Comparison of ENCODE assay signal across 20 cellular contexts in genomic region chr1:78009276-78009675, GRCh38. TPM values are rescaled to one million over a fixed set of nuclear protein-coding genes. Genes with fewer than 3 reads are reported as not detected.
DNase-seq lines count a peak whose midpoint lies in the region; ATAC-seq, FAIRE-seq and TF ChIP-seq lines count a peak whose summit lies in the region.
"Had no signal": no experiment of that assay in that cellular context is flagged by ENCODE, and none has a peak within 500 bp of the region (broad histone marks: within the 10 kb centered on the region; RNA-seq: fewer than 3 reads in every experiment).

No MANE protein-coding gene starts in this region.

- H3K4me3 ChIP-seq in AG04449 (ENCODE audit: low read depth, low read length) (peak overlapping the region; percentile 32), MG63 (peak overlapping the region; percentile 76), gastrocnemius medialis (peak overlapping the region; percentile 14 to 81 (median 70))

- no peak overlapping the region for H3K4me3 Mint-ChIP-seq in activated CD4-positive, alpha-beta memory T cell treated with anti-CD3 and anti-CD28 coated beads, Interleukin-2, amount 10 ng/mL, durations not matched to agents 7 days and 5 days
- H3K4me3 Mint-ChIP-seq: central memory CD8-positive, alpha-beta T cell; endodermal cell; mesothelial cell of epicardium; stimulated activated naive B cell treated with anti-CD40 and anti-IgM and Interleukin-4, amounts not matched to agents 10 μg/mL and 1 μg/mL and 100 μg/mL, for 72 hours had no signal

- H3K36me3 ChIP-seq in MG63 (peaks cover 35% of the 10 kb centered on the region), gastrocnemius medialis (peaks cover 0 to 15% of the 10 kb centered on the region in 2 donors)
- H3K36me3 ChIP-seq: uterus had no signal

- peaks cover 2% of the 10 kb centered on the region for H3K27me3 Mint-ChIP-seq in activated CD4-positive, alpha-beta memory T cell treated with anti-CD3 and anti-CD28 coated beads, Interleukin-2, amount 10 ng/mL, durations not matched to agents 7 days and 5 days
- H3K27me3 Mint-ChIP-seq: central memory CD8-positive, alpha-beta T cell; stimulated activated naive B cell treated with anti-CD40 and anti-IgM and Interleukin-4, amounts not matched to agents 10 μg/mL and 1 μg/mL and 100 μg/mL, for 72 hours had no signal

- peak overlapping the region; percentile 4 to 97 (median 91) for H3K27ac ChIP-seq in gastrocnemius medialis
- H3K27ac ChIP-seq: KMS-11 had no signal

- in situ Hi-C loops in gastrocnemius medialis (cut with MboI; ENCODE audit: low sequenced_read_pairs in 4 of 4): no loop called here

- no peak overlapping the region for H3K27ac Mint-ChIP-seq in activated CD4-positive, alpha-beta memory T cell treated with anti-CD3 and anti-CD28 coated beads, Interleukin-2, amount 10 ng/mL, durations not matched to agents 7 days and 5 days
- H3K27ac Mint-ChIP-seq: activated naive CD4-positive, alpha-beta T cell treated with anti-CD3 and anti-CD28 coated beads, Interleukin-2, amount 50 U/mL, for 72 hours; endodermal cell; mesothelial cell of epicardium; stimulated activated naive B cell treated with anti-CD40 and anti-IgM and Interleukin-4, amounts not matched to agents 10 μg/mL and 1 μg/mL and 100 μg/mL, for 72 hours had no signal

- POLR2A ChIA-PET in AG04449 (lab: Yijun Ruan, JAX): interaction anchor here (1.8 kb wide), 1 partner anchor 31 kb away, joined by 5 read pairs; the partner anchor contains the start of gene FUBP1
- POLR2A ChIA-PET in activated CD4-positive, alpha-beta memory T cell treated with anti-CD3 and anti-CD28 coated beads, Interleukin-2, amount 10 ng/mL, durations not matched to agents 7 days and 5 days (lab: Charles Lee): no interaction called here

- peaks cover 13% of the 10 kb centered on the region for H3K36me3 Mint-ChIP-seq in activated CD4-positive, alpha-beta memory T cell treated with anti-CD3 and anti-CD28 coated beads, Interleukin-2, amount 10 ng/mL, durations not matched to agents 7 days and 5 days (ENCODE audit: low read depth)

- H3K4me1 ChIP-seq in gastrocnemius medialis: peaks cover 23 to 45% of the 10 kb centered on the region in 2 donors

- H3K9me3 ChIP-seq in MG63: no peaks in the 10 kb centered on the region
- H3K9me3 ChIP-seq in gastrocnemius medialis: no peaks in the 10 kb centered on the region
- H3K9me3 ChIP-seq: uterus had no signal

- no peak for TF ChIP-seq POLR2A in gastrocnemius medialis (IDR thresholded peaks at IDR 0.05)

- no peaks in the 10 kb centered on the region for H3K9me3 Mint-ChIP-seq in activated CD4-positive, alpha-beta memory T cell treated with anti-CD3 and anti-CD28 coated beads, Interleukin-2, amount 10 ng/mL, durations not matched to agents 7 days and 5 days
- H3K9me3 Mint-ChIP-seq: activated naive CD4-positive, alpha-beta T cell treated with anti-CD3 and anti-CD28 coated beads, Interleukin-2, amount 50 U/mL, for 72 hours; central memory CD8-positive, alpha-beta T cell; endodermal cell; stimulated activated naive B cell treated with anti-CD40 and anti-IgM and Interleukin-4, amounts not matched to agents 10 μg/mL and 1 μg/mL and 100 μg/mL, for 72 hours had no signal

- peaks cover 27% of the 10 kb centered on the region for H3K4me1 Mint-ChIP-seq in activated CD4-positive, alpha-beta memory T cell treated with anti-CD3 and anti-CD28 coated beads, Interleukin-2, amount 10 ng/mL, durations not matched to agents 7 days and 5 days

- TF ChIP-seq CTCF in AG04449 (IDR thresholded peaks at IDR 0.05; ENCODE audit: insufficient read depth, low read length, missing control alignments) (no peak), gastrocnemius medialis (IDR thresholded peaks at IDR 0.05 in 4 of 5, conservative IDR thresholded peaks at IDR 0.05 in 1 of 5) (no peak), D721Med (IDR thresholded peaks at IDR 0.05; ENCODE audit: insufficient read depth, missing control alignments) (no peak)

- intact Hi-C loops in gastrocnemius medialis (cut with DNase I; ENCODE audit: low total_unique reads): loop anchor here (5.0 kb wide), 1 partner anchor 38 kb away; the partner anchor contains the start of gene GIPC2

- DNase-seq in AG04449 (ENCODE audit: low read depth, low spot score) (no peak), MG63 (no peak), fibroblast of gingiva (ENCODE audit: low read depth) (peak; percentile 29), gastrocnemius medialis (no peak), foreskin melanocyte (no peak), D721Med (ENCODE audit: insufficient read length, low spot score) (no peak)
- no peak for DNase-seq in stimulated activated naive CD4-positive, alpha-beta T cell (lab: John Stamatoyannopoulos, UW)
- no peak for DNase-seq in activated CD4-positive, alpha-beta memory T cell treated with anti-CD3 and anti-CD28 coated beads, Interleukin-2, amount 10 ng/mL, durations not matched to agents 7 days and 5 days
- DNase-seq: activated CD4-positive, alpha-beta T cell treated with anti-CD3 and anti-CD28 coated beads for 48 hours; endodermal cell; NCI-H1436 treated with DMSO at 0.1 percent for 48 hours; occipital lobe; stimulated activated naive B cell treated with anti-CD40 and anti-IgM and Interleukin-4, amounts not matched to agents 10 μg/mL and 1 μg/mL and 100 μg/mL, for 72 hours; uterus had no signal

- no peak for ATAC-seq in gastrocnemius medialis
- ATAC-seq: activated naive CD4-positive, alpha-beta T cell treated with anti-CD3 and anti-CD28 coated beads, Interleukin-2, amount 50 U/mL, for 72 hours; stimulated activated naive B cell treated with anti-CD40 and anti-IgM and Interleukin-4, amounts not matched to agents 10 μg/mL and 1 μg/mL and 100 μg/mL, for 72 hours had no signal

- H3K27me3 ChIP-seq in MG63 (no peaks in the 10 kb centered on the region), gastrocnemius medialis (no peaks in the 10 kb centered on the region)
- H3K27me3 ChIP-seq: uterus had no signal

- FAIRE-seq in D721Med (lab: Jason Lieb, UNC): no peak
- FAIRE-seq: GM18507 had no signal

- CTCF ChIA-PET in AG04449 (lab: Yijun Ruan, JAX): no interaction called here
- CTCF ChIA-PET in activated CD4-positive, alpha-beta memory T cell treated with anti-CD3 and anti-CD28 coated beads, Interleukin-2, amount 10 ng/mL, durations not matched to agents 7 days and 5 days (lab: Charles Lee): no interaction called here

RNA-seq across cellular contexts. Expression of gene DNAJB4, which starts 4.5 kb away (rescaled TPM):
- total RNA-seq in MG63 (2014; rRNA removed; shearing (Covaris generic); ENCODE audit: low replicate concordance): 20.9 and 34.9 TPM in 2 replicates
- 10 to 100 TPM; 35.6 to 84.9 (median 45.3) TPM for total RNA-seq in gastrocnemius medialis
- 10 to 100 TPM; 12.9 to 16.2 TPM for total RNA-seq in activated CD4-positive, alpha-beta memory T cell treated with anti-CD3 and anti-CD28 coated beads, Interleukin-2, amount 10 ng/mL, durations not matched to agents 7 days and 5 days

RNA-seq across cellular contexts. Expression of gene FUBP1, which starts 30.4 kb away (rescaled TPM):
- 183 and 225 TPM in 2 replicates for total RNA-seq in MG63 (2014; rRNA removed; shearing (Covaris generic); ENCODE audit: low replicate concordance)
- 10 to 100 TPM; 25.6 to 64.3 (median 47.8) TPM for total RNA-seq in gastrocnemius medialis
- 100 to 1,000 TPM; 182 to 185 TPM for total RNA-seq in activated CD4-positive, alpha-beta memory T cell treated with anti-CD3 and anti-CD28 coated beads, Interleukin-2, amount 10 ng/mL, durations not matched to agents 7 days and 5 days

RNA-seq across cellular contexts. Expression of gene GIPC2, which starts 36.5 kb away (rescaled TPM):
- 0.10 TPM in 1 of 2 replicates, not detected in the other for total RNA-seq in MG63 (2014; rRNA removed; shearing (Covaris generic); ENCODE audit: low replicate concordance)
- total RNA-seq in gastrocnemius medialis: 1 to 10 TPM in 3 of 4 donors, under 1 TPM in 1; 0.67 to 1.5 (median 1.3) TPM
- total RNA-seq in activated CD4-positive, alpha-beta memory T cell treated with anti-CD3 and anti-CD28 coated beads, Interleukin-2, amount 10 ng/mL, durations not matched to agents 7 days and 5 days: under 1 TPM; 0.10 to 0.15 TPM
- total RNA-seq: SK-MEL-5 had no signal
